15 cellular contexts compared by ENCODE assay signal in the genomic region with DNA sequence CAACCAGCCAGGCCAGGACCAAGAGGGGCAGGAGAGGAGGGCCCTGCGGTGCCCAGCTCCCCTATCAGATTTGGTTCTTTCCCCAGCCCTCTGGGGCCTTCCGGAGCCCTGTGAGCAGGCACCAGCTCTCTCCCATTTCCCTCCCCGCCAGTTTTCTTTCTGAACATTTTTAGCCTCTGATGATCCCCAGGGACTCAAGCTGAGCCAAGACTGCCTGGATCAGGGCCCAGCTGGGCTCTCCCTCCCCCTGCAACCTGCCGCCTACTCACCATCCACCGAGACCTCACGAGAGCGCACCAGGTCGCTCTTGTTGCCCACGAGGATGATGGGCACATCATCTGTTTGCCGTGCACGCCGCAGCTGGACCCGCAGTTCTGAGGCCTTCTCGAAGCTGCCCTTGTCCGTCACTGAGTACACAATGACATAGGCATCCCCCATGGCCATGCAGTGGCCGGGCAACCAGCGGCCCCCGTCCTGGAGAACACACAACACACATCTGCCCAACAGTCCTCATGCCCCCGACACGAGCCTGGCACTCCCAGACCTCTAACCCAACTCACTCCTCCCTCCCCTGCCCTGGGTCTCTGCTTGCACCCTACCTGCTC. TPM values are rescaled to one million over a fixed set of nuclear protein-coding genes. Genes with fewer than 3 reads are reported as not detected.
A peak's percentile ranks its signal among the peaks of the same experiment; 100 is the strongest.
DNase-seq lines count a peak whose midpoint lies in the region; ATAC-seq, FAIRE-seq and TF ChIP-seq lines count a peak whose summit lies in the region.
"Had no signal": no experiment of that assay in that cellular context is flagged by ENCODE, and none has a peak within 500 bp of the region (broad histone marks: within the 10 kb centered on the region; RNA-seq: fewer than 3 reads in every experiment).

No MANE protein-coding gene starts in this region.

- H2AFZ ChIP-seq in hepatocyte = no peak overlapping the region

- 41% methylated on average over 18 of the region's 20 CpGs for WGBS in esophagus muscularis mucosa
- 82% methylated on average over 20 of the region's 20 CpGs for WGBS in hepatocyte (ENCODE audit: low lambda C conversion rate, missing lambda C conversion rate)

- H3K4me3 ChIP-seq in BLaER1 treated with 17β-estradiol and CSF1 and Interleukin-3, amounts not matched to agents 10 nM and 100 nM = peak overlapping the region in 8 of 10 experiments; percentile 8 to 59 (median 34); a peak in 11 of 20 replicates
- H3K4me3 ChIP-seq in esophagus muscularis mucosa = peak overlapping the region; percentile 72 to 77 (median 74)
- no peak overlapping the region for H3K4me3 ChIP-seq in hepatocyte

- H4K20me1 ChIP-seq in BLaER1 treated with 17β-estradiol and CSF1 and Interleukin-3, amounts not matched to agents 10 nM and 100 nM = peaks cover 0 to 24% (median 0%) of the 10 kb centered on the region in 11 experiments; a peak in 2 of 22 replicates
- no peaks in the 10 kb centered on the region for H4K20me1 ChIP-seq in hepatocyte (ENCODE audit: insufficient read depth, poor library complexity, severe bottlenecking)

- H3K9ac ChIP-seq in BLaER1 treated with 17β-estradiol and CSF1 and Interleukin-3, amounts not matched to agents 10 nM and 100 nM = peak overlapping the region in 9 of 11 experiments; percentile 16 to 81 (median 66); a peak in 17 of 22 replicates

- intact Hi-C loops in esophagus muscularis mucosa (cut with DNase I) = no loop called here

- no peaks in the 10 kb centered on the region for H3K9me3 ChIP-seq in BLaER1 treated with 17β-estradiol and CSF1 and Interleukin-3, amounts not matched to agents 10 nM and 100 nM (replicated peaks in 1 of 11)
- H3K9me3 ChIP-seq in esophagus muscularis mucosa (no peaks in the 10 kb centered on the region), hepatocyte (ENCODE audit: low read depth) (no peaks in the 10 kb centered on the region)

- H3K27me3 ChIP-seq in BLaER1 treated with 17β-estradiol and CSF1 and Interleukin-3, amounts not matched to agents 10 nM and 100 nM = peaks cover 29 to 38% (median 34%) of the 10 kb centered on the region in 11 experiments
- H3K27me3 ChIP-seq in esophagus muscularis mucosa = peaks cover 0 to 3% (median 0%) of the 10 kb centered on the region in 4 donors
- H3K27me3 ChIP-seq in hepatocyte = peaks cover 24% of the 10 kb centered on the region

- ATAC-seq in omental fat pad (ENCODE audit: low FRiP score) = peak; percentile 60
- no peak for ATAC-seq in GM19463 (IDR thresholded peaks at IDR 0.05; ENCODE audit: unreplicated experiment)

- peak overlapping the region in 8 of 11 experiments; percentile 53 to 93 (median 74); a peak in 16 of 22 replicates for H3K27ac ChIP-seq in BLaER1 treated with 17β-estradiol and CSF1 and Interleukin-3, amounts not matched to agents 10 nM and 100 nM
- H3K27ac ChIP-seq in esophagus muscularis mucosa (replicated peaks in 1 of 4) (peak overlapping the region; percentile 92 to 95 (median 93)), hepatocyte (no peak overlapping the region)

- no peaks in the 10 kb centered on the region for H3K79me2 ChIP-seq in hepatocyte

- H3K4me1 ChIP-seq in BLaER1 treated with 17β-estradiol and CSF1 and Interleukin-3, amounts not matched to agents 10 nM and 100 nM = peaks cover 54 to 96% (median 93%) of the 10 kb centered on the region in 10 experiments
- H3K4me1 ChIP-seq in esophagus muscularis mucosa (peaks cover 65 to 97% (median 91%) of the 10 kb centered on the region in 4 donors), hepatocyte (ENCODE audit: insufficient read depth) (peaks cover 3% of the 10 kb centered on the region)

- no peak for FAIRE-seq in H54 (lab: Jason Lieb, UNC)
- FAIRE-seq: RCC 7860 had no signal

- no peak for TF ChIP-seq EP300 in esophagus muscularis mucosa (IDR thresholded peaks at IDR 0.05)

- TF ChIP-seq POLR2A in esophagus muscularis mucosa (IDR thresholded peaks at IDR 0.05; ENCODE audit: low read depth) (no peak), H54 (IDR thresholded peaks at IDR 0.05; ENCODE audit: low read depth, low read length) (no peak)

- DNase-seq in NCI-H2196 treated with DMSO at 0.1 percent for 48 hours (lab: John Stamatoyannopoulos, UW; ENCODE audit: unreplicated experiment) (peak; percentile 3), esophagus muscularis mucosa (ENCODE audit: extremely low spot score) (no peak), omental fat pad (ENCODE audit: low spot score) (no peak), H54 (ENCODE audit: insufficient read length, low spot score) (no peak), hepatocyte (ENCODE audit: low spot score) (no peak)
- no peak for DNase-seq in stimulated activated naive CD4-positive, alpha-beta T cell treated with Interleukin-2 at 50 U/mL for 16 hours (lab: John Stamatoyannopoulos, UW)
- DNase-seq: activated CD4-positive, alpha-beta T cell treated with anti-CD3 and anti-CD28 coated beads, Interleukin-2, amount 50 U/mL, for 4 hours; CD4-positive, alpha-beta T cell; dermis blood vessel endothelial cell; HFFc6; kidney glomerular epithelial cell had no signal

- TF ChIP-seq CTCF in esophagus muscularis mucosa (IDR thresholded peaks at IDR 0.05) = no peak
- TF ChIP-seq CTCF in omental fat pad (IDR thresholded peaks at IDR 0.05) = no peak
- TF ChIP-seq CTCF in hepatocyte (IDR thresholded peaks at IDR 0.05; ENCODE audit: poor library complexity) = no peak

- H3K36me3 ChIP-seq in BLaER1 treated with 17β-estradiol and CSF1 and Interleukin-3, amounts not matched to agents 10 nM and 100 nM = no peaks in the 10 kb centered on the region
- peaks cover 11 to 26% (median 13%) of the 10 kb centered on the region in 4 donors for H3K36me3 ChIP-seq in esophagus muscularis mucosa
- H3K36me3 ChIP-seq in hepatocyte (replicated peaks; ENCODE audit: insufficient read depth, low read depth) = no peaks in the 10 kb centered on the region

- no peaks in the 10 kb centered on the region for H3K9me2 ChIP-seq in hepatocyte (replicated peaks; ENCODE audit: insufficient read depth)

- H3K4me2 ChIP-seq in BLaER1 treated with 17β-estradiol and CSF1 and Interleukin-3, amounts not matched to agents 10 nM and 100 nM = peak overlapping the region; percentile 50 to 97 (median 89)
- H3K4me2 ChIP-seq in hepatocyte = no peak overlapping the region

RNA-seq across cellular contexts. Expression of a gene that starts 2.0 kb away (rescaled TPM):
- 10 to 100 TPM; 36.4 to 64.9 (median 55.4) TPM for total RNA-seq in esophagus muscularis mucosa
- 10 to 100 TPM in 3 of 4 donors, 1 to 10 TPM in 1; 3.8 to 21.0 (median 11.9) TPM for total RNA-seq in omental fat pad
- total RNA-seq in hepatocyte = 8.2 and 8.8 TPM in 2 replicates
- polyA plus RNA-seq in hepatocyte = 16.3 and 27.6 TPM in 2 replicates
- total RNA-seq: HT1080 had no signal

RNA-seq across cellular contexts. Expression of a gene that starts 4.7 kb away (rescaled TPM):
- total RNA-seq in esophagus muscularis mucosa (under 1 TPM in 1 of 4 donors, not detected in 3; 0.52 TPM), omental fat pad (not detected), hepatocyte (2.9 and 3.2 TPM in 2 replicates)
- polyA plus RNA-seq in hepatocyte = 2.2 and 4.4 TPM in 2 replicates
- total RNA-seq: CD4-positive, alpha-beta T cell; HT1080 had no signal

RNA-seq across cellular contexts. Expression of a gene that starts 10.9 kb away (rescaled TPM):
- total RNA-seq in esophagus muscularis mucosa = 100 to 1,000 TPM in 1 of 4 donors, 10 to 100 TPM in 3; 83.1 to 101 (median 95.5) TPM
- total RNA-seq in omental fat pad = 10 to 100 TPM; 50.4 to 86.8 (median 70.4) TPM
- 106 and 131 TPM in 2 replicates for total RNA-seq in hepatocyte
- 147 and 154 TPM in 2 replicates for polyA plus RNA-seq in hepatocyte

RNA-seq across cellular contexts. Expression of a gene that starts 12.0 kb away (rescaled TPM):
- total RNA-seq in esophagus muscularis mucosa (10 to 100 TPM; 22.0 to 29.7 (median 26.8) TPM), omental fat pad (10 to 100 TPM; 25.1 to 34.3 (median 28.1) TPM), hepatocyte (52.6 and 52.8 TPM in 2 replicates)
- polyA plus RNA-seq in hepatocyte = 67.7 and 72.8 TPM in 2 replicates

RNA-seq across cellular contexts. Expression of a gene that starts 37.7 kb away (rescaled TPM):
- total RNA-seq in esophagus muscularis mucosa = under 1 TPM in 3 of 4 donors, not detected in 1; 0.23 to 0.42 (median 0.33) TPM
- 1 to 10 TPM in 1 of 4 donors, under 1 TPM in 3; 0.31 to 1.6 (median 0.84) TPM for total RNA-seq in omental fat pad
- 1.2 and 1.7 TPM in 2 replicates for total RNA-seq in hepatocyte
- 3.4 and 3.8 TPM in 2 replicates for polyA plus RNA-seq in hepatocyte
- total RNA-seq: dermis blood vessel endothelial cell had no signal
